12 cellular contexts compared by ENCODE assay signal in the genomic region with DNA sequence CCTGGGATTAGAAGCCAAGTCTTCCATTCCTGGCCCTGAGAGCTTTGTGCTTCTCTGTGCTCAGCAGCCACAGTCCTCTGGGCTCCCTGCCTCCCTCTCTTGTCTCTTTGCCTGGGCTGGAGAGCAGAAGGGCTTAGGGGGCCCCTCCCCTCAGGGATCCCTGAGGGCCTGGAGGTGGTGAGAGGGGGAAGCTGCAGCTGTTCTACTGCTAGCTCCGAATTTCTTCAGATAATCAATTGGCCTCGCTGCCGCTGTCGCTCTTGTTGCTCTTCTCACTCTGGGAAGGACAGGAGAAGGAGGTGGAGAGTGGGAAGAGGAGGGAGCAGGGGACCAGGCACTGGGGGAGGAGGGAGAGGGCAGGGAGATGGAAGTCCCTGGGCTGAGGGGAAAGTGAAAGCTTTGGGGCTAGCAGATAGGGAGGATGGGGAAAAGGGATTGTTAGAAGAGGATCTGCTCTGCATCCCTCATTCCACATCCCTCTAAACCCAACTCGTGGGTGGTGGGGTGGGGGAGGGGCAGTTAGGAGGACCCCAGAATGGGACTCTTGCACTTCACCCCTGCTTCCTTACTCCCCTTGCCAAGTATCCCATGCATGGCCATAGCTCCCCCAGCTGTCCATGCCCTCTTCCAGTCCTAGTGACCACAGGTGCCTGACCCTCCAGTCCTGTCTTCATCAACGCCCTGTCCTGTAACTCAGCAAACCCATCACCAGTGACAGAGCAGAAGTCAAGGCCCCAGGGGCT. TPM values are rescaled to one million over a fixed set of nuclear protein-coding genes. Genes with fewer than 3 reads are reported as not detected.
DNase-seq lines count a peak whose midpoint lies in the region; ATAC-seq lines count a peak whose summit lies in the region.
"Had no signal": no experiment of that assay in that cellular context is flagged by ENCODE, and none has a peak within 500 bp of the region (broad histone marks: within the 10 kb centered on the region; RNA-seq: fewer than 3 reads in every experiment).

No MANE protein-coding gene starts in this region.

- intact Hi-C loops in dendritic cell treated with granulocyte-macrophage colony-stimulating factor and Interleukin-4, amounts not matched to agents 40 ng/mL and 50 ng/mL, for 4 days (cut with micrococcal nuclease): loop anchor here (2.0 to 10.0 kb wide), 4 partner anchors 28 to 273 kb away; no protein-coding TSS in a partner anchor

- peak; percentile 24 for DNase-seq in KBM-7
- peak; percentile 33 for DNase-seq in myocyte (ENCODE audit: low read depth)
- DNase-seq in NCI-H187 treated with DMSO at 0.1 percent for 48 hours (lab: John Stamatoyannopoulos, UW): no peak
- DNase-seq in NCI-H526 (lab: John Stamatoyannopoulos, UW): no peak
- no peak for DNase-seq in AML-193 (lab: John Stamatoyannopoulos, UW)
- DNase-seq: HFFc6, MG63 had no signal

- peak overlapping the region; percentile 30 for H3K4me3 Mint-ChIP-seq in dendritic cell treated with granulocyte-macrophage colony-stimulating factor and Interleukin-4, amounts not matched to agents 40 ng/mL and 50 ng/mL, for 4 days

- no peaks in the 10 kb centered on the region for H3K9me3 Mint-ChIP-seq in dendritic cell treated with granulocyte-macrophage colony-stimulating factor and Interleukin-4, amounts not matched to agents 40 ng/mL and 50 ng/mL, for 4 days
- H3K9me3 Mint-ChIP-seq: HFFc6; T-helper 2 cell treated with Interferon-gamma antibody and Interleukin-4, amounts not matched to agents 5 μg/mL and 100 μg/mL, for 36 hours had no signal

- H3K27ac ChIP-seq in BLaER1: peak overlapping the region; percentile 86

- no peaks in the 10 kb centered on the region for H3K36me3 ChIP-seq in BLaER1
- H3K36me3 ChIP-seq: MG63 had no signal

- H3K9me3 ChIP-seq in BLaER1: no peaks in the 10 kb centered on the region
- H3K9me3 ChIP-seq: MG63 had no signal

- H3K4me2 ChIP-seq in BLaER1: peak overlapping the region; percentile 97

- H3K4me1 Mint-ChIP-seq in dendritic cell treated with granulocyte-macrophage colony-stimulating factor and Interleukin-4, amounts not matched to agents 40 ng/mL and 50 ng/mL, for 4 days (ENCODE audit: low read depth): peaks cover 84% of the 10 kb centered on the region

- H3K4me3 ChIP-seq in BLaER1: peak overlapping the region; percentile 61
- H3K4me3 ChIP-seq: MG63 had no signal

- no peaks in the 10 kb centered on the region for H4K20me1 ChIP-seq in BLaER1

- no peak for ATAC-seq in HG02763 (IDR thresholded peaks at IDR 0.05; ENCODE audit: unreplicated experiment)

- peak overlapping the region; percentile 83 for H3K27ac Mint-ChIP-seq in dendritic cell treated with granulocyte-macrophage colony-stimulating factor and Interleukin-4, amounts not matched to agents 40 ng/mL and 50 ng/mL, for 4 days
- H3K27ac Mint-ChIP-seq: HFFc6 had no signal

- H3K27me3 ChIP-seq in BLaER1: no peaks in the 10 kb centered on the region
- H3K27me3 ChIP-seq: MG63 had no signal

- H3K27me3 Mint-ChIP-seq in dendritic cell treated with granulocyte-macrophage colony-stimulating factor and Interleukin-4, amounts not matched to agents 40 ng/mL and 50 ng/mL, for 4 days: peaks cover 1% of the 10 kb centered on the region

- in situ Hi-C loops in KBM-7 (cut with MboI; ENCODE audit: low pct_unique_long_range_greater_than_20kb, low sequenced_read_pairs): no loop called here

- no peaks in the 10 kb centered on the region for H3K36me3 Mint-ChIP-seq in dendritic cell treated with granulocyte-macrophage colony-stimulating factor and Interleukin-4, amounts not matched to agents 40 ng/mL and 50 ng/mL, for 4 days (ENCODE audit: low read depth)

- H3K9ac ChIP-seq in BLaER1: peak overlapping the region; percentile 75

- H3K4me1 ChIP-seq in BLaER1: peaks cover 30% of the 10 kb centered on the region

RNA-seq across cellular contexts. Expression of a gene that starts 8.0 kb away (rescaled TPM):
- total RNA-seq in myocyte: 0.21 and 0.51 TPM in 2 replicates
- polyA plus RNA-seq in myocyte (2012): 0.33 TPM
- total RNA-seq: lung microvascular endothelial cell had no signal

RNA-seq across cellular contexts. Expression of a gene that starts 25.5 kb away (rescaled TPM):
- total RNA-seq in myocyte: 0.05 and 0.21 TPM in 2 replicates
- polyA plus RNA-seq in myocyte (2012): 0.79 TPM
- total RNA-seq: HFFc6, lung microvascular endothelial cell had no signal

RNA-seq across cellular contexts. Expression of a gene that starts 31.7 kb away (rescaled TPM):
- 80.3 and 90.1 TPM in 2 replicates for total RNA-seq in myocyte
- polyA plus RNA-seq in myocyte (2012): 138 TPM

RNA-seq across cellular contexts. Expression of a gene that starts 31.8 kb away (rescaled TPM):
- 119 and 138 TPM in 2 replicates for total RNA-seq in myocyte
- 137 TPM for polyA plus RNA-seq in myocyte (2012)

Comparison
In these comparisons a context has a peak if more than half of its experiments do, and no peak if none do; other contexts are left out.
1. DNase-seq: peak in KBM-7 (single experiment) and myocyte (single experiment); none in NCI-H187 treated with DMSO at 0.1 percent for 48 hours (single experiment), NCI-H526 (0 of 2) and AML-193 (0 of 2).